ENCODE assay signal across 8 cellular contexts in the genomic region with DNA sequence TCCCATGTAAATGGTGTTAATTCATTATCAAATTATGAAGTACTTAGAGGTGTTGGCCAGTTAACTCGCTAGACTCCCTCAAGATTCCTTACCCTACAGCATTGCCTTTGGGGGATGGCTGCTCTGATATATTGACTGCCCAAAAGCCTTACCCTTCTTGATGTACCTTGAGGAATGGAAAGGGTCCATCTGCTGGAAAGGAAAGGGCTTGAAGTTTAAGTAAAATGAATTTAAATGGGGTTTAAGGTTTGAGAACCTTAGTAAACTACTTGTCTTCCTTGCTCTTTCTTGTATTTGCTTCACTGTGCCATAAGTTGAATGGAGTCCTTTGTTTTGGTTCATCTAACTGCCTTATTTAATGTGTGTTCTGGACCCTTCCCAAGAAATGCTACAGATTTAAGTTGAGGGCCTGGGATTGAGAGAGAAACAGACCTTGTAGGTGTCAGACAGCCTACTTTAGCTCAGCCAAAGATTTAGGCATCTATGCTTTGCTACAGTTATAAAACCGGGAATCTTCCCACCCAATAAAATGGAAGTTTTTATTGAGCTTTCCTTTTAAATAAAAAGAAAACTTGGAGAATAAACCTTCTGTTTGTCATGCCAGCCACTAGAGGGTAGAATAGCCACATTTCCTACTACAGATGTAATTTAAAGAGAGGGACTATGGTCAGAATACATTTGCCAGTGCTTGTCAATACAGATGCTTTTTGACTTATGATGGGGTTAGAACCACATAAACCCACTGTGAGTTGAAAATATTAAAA. TPM values are rescaled to one million over a fixed set of nuclear protein-coding genes. Genes with fewer than 3 reads are reported as not detected.
DNase-seq lines count a peak whose midpoint lies in the region; ATAC-seq and TF ChIP-seq lines count a peak whose summit lies in the region.

No MANE protein-coding gene starts in this region.

- TF ChIP-seq CTCF in natural killer cell (IDR thresholded peaks at IDR 0.05) (peak; percentile 25), endothelial cell (IDR thresholded peaks at IDR 0.05; ENCODE audit: unreplicated experiment) (peak; percentile 62)

- no peaks in the 10 kb centered on the region for H3K9me3 ChIP-seq in muscle layer of duodenum (ENCODE audit: control insufficient read depth in 1 of 2, low read length in 2 of 2)
- no peaks in the 10 kb centered on the region for H3K9me3 ChIP-seq in CD4-positive, alpha-beta memory T cell (ENCODE audit: control insufficient read depth in 1 of 2, low read length in 2 of 2)

- no peak overlapping the region for H3K4me3 Mint-ChIP-seq in natural killer cell
- H3K4me3 Mint-ChIP-seq in natural killer cell treated with Interleukin-12 subunit alpha and Interleukin-12 subunit beta and Interleukin-15 and Interleukin-18, amount 100 ng/mL, for 72 hours: no peak overlapping the region
- H3K4me3 Mint-ChIP-seq in endothelial cell (ENCODE audit: unreplicated experiment): no peak overlapping the region
- no peak overlapping the region for H3K4me3 Mint-ChIP-seq in CD4-positive, alpha-beta memory T cell

- H3K27me3 ChIP-seq in muscle layer of duodenum (ENCODE audit: low read depth, low read length): no peaks in the 10 kb centered on the region
- no peaks in the 10 kb centered on the region for H3K27me3 ChIP-seq in CD4-positive, alpha-beta memory T cell (ENCODE audit: insufficient read depth, low read length)

- H3K27ac Mint-ChIP-seq in natural killer cell (no peak overlapping the region), endothelial cell (ENCODE audit: unreplicated experiment) (peak overlapping the region; percentile 25)
- no peak overlapping the region for H3K27ac Mint-ChIP-seq in natural killer cell treated with Interleukin-12 subunit alpha and Interleukin-12 subunit beta and Interleukin-15 and Interleukin-18, amount 100 ng/mL, for 72 hours
- no peak overlapping the region for H3K27ac Mint-ChIP-seq in CD4-positive, alpha-beta memory T cell

- ATAC-seq in natural killer cell: no peak
- no peak for ATAC-seq in natural killer cell treated with Interleukin-12 subunit alpha and Interleukin-12 subunit beta and Interleukin-15 and Interleukin-18, amount 100 ng/mL, for 72 hours
- ATAC-seq in HG03469 (IDR thresholded peaks at IDR 0.05; ENCODE audit: unreplicated experiment): peak; percentile 38

- no peak overlapping the region for H3K4me3 ChIP-seq in muscle layer of duodenum (ENCODE audit: low read depth in 1 of 2, low read length in 2 of 2)
- no peak overlapping the region for H3K4me3 ChIP-seq in CD4-positive, alpha-beta memory T cell (ENCODE audit: low read length in 2 of 2)

- POLR2A ChIA-PET in CD4-positive, alpha-beta memory T cell (lab: Charles Lee; ENCODE audit: partially characterized antibody): no interaction called here

- H3K36me3 ChIP-seq in muscle layer of duodenum (ENCODE audit: control insufficient read depth in 1 of 2, insufficient read depth in 2 of 2, low read length in 2 of 2): no peaks in the 10 kb centered on the region
- no peaks in the 10 kb centered on the region for H3K36me3 ChIP-seq in CD4-positive, alpha-beta memory T cell (ENCODE audit: insufficient read depth, low read length)

- H3K4me1 Mint-ChIP-seq in natural killer cell (no peaks in the 10 kb centered on the region), endothelial cell (ENCODE audit: unreplicated experiment) (peaks cover 32% of the 10 kb centered on the region)
- peaks cover 0 to 2% of the 10 kb centered on the region in 2 donors for H3K4me1 Mint-ChIP-seq in natural killer cell treated with Interleukin-12 subunit alpha and Interleukin-12 subunit beta and Interleukin-15 and Interleukin-18, amount 100 ng/mL, for 72 hours (ENCODE audit: low read depth in 2 of 2)
- H3K4me1 Mint-ChIP-seq in CD4-positive, alpha-beta memory T cell: peaks cover 0 to 5% (median 4%) of the 10 kb centered on the region in 4 donors

- CTCF ChIA-PET in CD4-positive, alpha-beta memory T cell (lab: Charles Lee; ENCODE audit: partially characterized antibody): interaction anchor here (0.7 to 1.6 kb wide), 5 partner anchors 10 to 747 kb away, joined by 3 to 5 read pairs (median 4); no protein-coding TSS in a partner anchor

- intact Hi-C loops in natural killer cell (cut with micrococcal nuclease): no loop called here
- intact Hi-C loops in CD4-positive, alpha-beta memory T cell (cut with micrococcal nuclease): no loop called here

- H3K9me3 Mint-ChIP-seq in natural killer cell (no peaks in the 10 kb centered on the region), endothelial cell (ENCODE audit: unreplicated experiment) (no peaks in the 10 kb centered on the region)
- H3K9me3 Mint-ChIP-seq in natural killer cell treated with Interleukin-12 subunit alpha and Interleukin-12 subunit beta and Interleukin-15 and Interleukin-18, amount 100 ng/mL, for 72 hours: no peaks in the 10 kb centered on the region
- no peaks in the 10 kb centered on the region for H3K9me3 Mint-ChIP-seq in CD4-positive, alpha-beta memory T cell

- peak overlapping the region; percentile 67 for H3K27ac ChIP-seq in muscle layer of duodenum (ENCODE audit: low read length)
- no peak overlapping the region for H3K27ac ChIP-seq in CD4-positive, alpha-beta memory T cell (ENCODE audit: low read depth, low read length)

- no peak for DNase-seq in natural killer cell
- DNase-seq in natural killer cell treated with Interleukin-12 subunit alpha and Interleukin-12 subunit beta and Interleukin-15 and Interleukin-18, amount 100 ng/mL, for 72 hours (ENCODE audit: low spot score): no peak
- peak; percentile 66 for DNase-seq in OCI-M1 (lab: John Stamatoyannopoulos, UW)
- no peak for DNase-seq in endothelial cell (ENCODE audit: low spot score)
- DNase-seq in cerebellar nuclear complex (lab: John Stamatoyannopoulos, UW): no peak
- no peak for DNase-seq in CD4-positive, alpha-beta memory T cell

- H3K36me3 Mint-ChIP-seq in natural killer cell (no peaks in the 10 kb centered on the region), endothelial cell (ENCODE audit: low read depth, unreplicated experiment) (peaks cover 2% of the 10 kb centered on the region)
- H3K36me3 Mint-ChIP-seq in natural killer cell treated with Interleukin-12 subunit alpha and Interleukin-12 subunit beta and Interleukin-15 and Interleukin-18, amount 100 ng/mL, for 72 hours: no peaks in the 10 kb centered on the region
- H3K36me3 Mint-ChIP-seq in CD4-positive, alpha-beta memory T cell: no peaks in the 10 kb centered on the region

- H3K27me3 Mint-ChIP-seq in natural killer cell (ENCODE audit: low read depth in 2 of 2) (no peaks in the 10 kb centered on the region), endothelial cell (ENCODE audit: unreplicated experiment) (no peaks in the 10 kb centered on the region)
- no peaks in the 10 kb centered on the region for H3K27me3 Mint-ChIP-seq in natural killer cell treated with Interleukin-12 subunit alpha and Interleukin-12 subunit beta and Interleukin-15 and Interleukin-18, amount 100 ng/mL, for 72 hours
- no peaks in the 10 kb centered on the region for H3K27me3 Mint-ChIP-seq in CD4-positive, alpha-beta memory T cell

- peaks cover 8 to 37% of the 10 kb centered on the region in 2 donors for H3K4me1 ChIP-seq in muscle layer of duodenum (ENCODE audit: control insufficient read depth in 1 of 2, insufficient read depth in 2 of 2, low read length in 2 of 2)
- H3K4me1 ChIP-seq in CD4-positive, alpha-beta memory T cell (ENCODE audit: insufficient read depth, low read length): no peaks in the 10 kb centered on the region

RNA-seq across cellular contexts. Expression of gene CMSS1, which starts 25.3 kb away (rescaled TPM):
- total RNA-seq in natural killer cell (10 to 100 TPM in 1 of 3 donors, 1 to 10 TPM in 2; 7.8 to 12.7 (median 9.2) TPM), endothelial cell (ENCODE audit: unreplicated experiment) (25.8 TPM)
- 10 to 100 TPM; 35.7 to 67.8 TPM for total RNA-seq in natural killer cell treated with Interleukin-12 subunit alpha and Interleukin-12 subunit beta and Interleukin-15 and Interleukin-18, amount 100 ng/mL, for 72 hours
- total RNA-seq in CD4-positive, alpha-beta memory T cell: 10 to 100 TPM; 18.3 to 20.5 TPM
- polyA plus RNA-seq in CD4-positive, alpha-beta memory T cell: 10 to 100 TPM; 23.2 to 29.4 TPM
